10 cellular contexts compared by ENCODE assay signal in genomic region chr10:80163741-80164341, GRCh38. TPM values are rescaled to one million over a fixed set of nuclear protein-coding genes. Genes with fewer than 3 reads are reported as not detected.
DNase-seq lines count a peak whose midpoint lies in the region; ATAC-seq and TF ChIP-seq lines count a peak whose summit lies in the region.
"Had no signal": no experiment of that assay in that cellular context is flagged by ENCODE, and none has a peak within 500 bp of the region (broad histone marks: within the 10 kb centered on the region; RNA-seq: fewer than 3 reads in every experiment).

No MANE protein-coding gene starts in this region.

- H3K27ac Mint-ChIP-seq in stimulated activated memory B cell treated with anti-CD40 and anti-IgM and Interleukin-4, amounts not matched to agents 10 μg/mL and 1 μg/mL and 100 μg/mL, for 72 hours, result peak overlapping the region; percentile 63

- peak; percentile 52 for ATAC-seq in RWPE2 (ENCODE audit: low read depth)
- ATAC-seq in stimulated activated memory B cell treated with anti-CD40 and anti-IgM and Interleukin-4, amounts not matched to agents 10 μg/mL and 1 μg/mL and 100 μg/mL, for 72 hours, result no peak
- no peak for ATAC-seq in GM21737 (IDR thresholded peaks at IDR 0.05; ENCODE audit: unreplicated experiment)

- peak overlapping the region; percentile 51 for H3K27ac ChIP-seq in RWPE2 (ENCODE audit: poor library complexity, severe bottlenecking)

- H3K36me3 ChIP-seq in RWPE2 (ENCODE audit: low read depth), result peaks cover 48% of the 10 kb centered on the region

- DNase-seq in GM03348 (ENCODE audit: low spot score) (peak; percentile 64), RWPE2 (ENCODE audit: low spot score) (no peak), fibroblast of villous mesenchyme (ENCODE audit: low read depth) (peak; percentile 97), NCI-H2107 (lab: John Stamatoyannopoulos, UW) (no peak), GM13977 (ENCODE audit: low spot score) (no peak), middle frontal gyrus (ENCODE audit: extremely low spot score, low spot score) (no peak)
- DNase-seq: stimulated activated CD4-positive, alpha-beta T cell treated with anti-CD3 and anti-CD28 coated beads, Interleukin-2, amount 100 ng/mL, for 48 hours had no signal

- H3K27me3 Mint-ChIP-seq in stimulated activated memory B cell treated with anti-CD40 and anti-IgM and Interleukin-4, amounts not matched to agents 10 μg/mL and 1 μg/mL and 100 μg/mL, for 72 hours, result no peaks in the 10 kb centered on the region

- in situ Hi-C loops in GM13977 (cut with MboI; ENCODE audit: low pct_unique_long_range_greater_than_20kb, low sequenced_read_pairs, unreplicated experiment), result no loop called here

- H3K4me3 ChIP-seq in RWPE2 (ENCODE audit: severe bottlenecking) (no peak overlapping the region), fibroblast of villous mesenchyme (ENCODE audit: low read depth, low read length) (no peak overlapping the region)

- H3K9me3 ChIP-seq in RWPE2 (ENCODE audit: severe bottlenecking), result no peaks in the 10 kb centered on the region

- H3K4me1 ChIP-seq in RWPE2 (ENCODE audit: insufficient read depth, poor library complexity, severe bottlenecking), result peaks cover 36% of the 10 kb centered on the region

- no peaks in the 10 kb centered on the region for H3K9me3 Mint-ChIP-seq in stimulated activated memory B cell treated with anti-CD40 and anti-IgM and Interleukin-4, amounts not matched to agents 10 μg/mL and 1 μg/mL and 100 μg/mL, for 72 hours

- no peak for TF ChIP-seq CTCF in RWPE2 (IDR thresholded peaks at IDR 0.05; ENCODE audit: poor library complexity, severe bottlenecking)
- TF ChIP-seq CTCF in fibroblast of villous mesenchyme (IDR thresholded peaks at IDR 0.05; ENCODE audit: insufficient read depth, low read depth, low read length), result no peak
- TF ChIP-seq CTCF in GM13977 (IDR thresholded peaks at IDR 0.05; ENCODE audit: extremely low read depth, insufficient read depth, missing control alignments), result no peak

- H3K4me3 Mint-ChIP-seq in stimulated activated memory B cell treated with anti-CD40 and anti-IgM and Interleukin-4, amounts not matched to agents 10 μg/mL and 1 μg/mL and 100 μg/mL, for 72 hours, result no peak overlapping the region

- peaks cover 16% of the 10 kb centered on the region for H3K4me1 Mint-ChIP-seq in stimulated activated memory B cell treated with anti-CD40 and anti-IgM and Interleukin-4, amounts not matched to agents 10 μg/mL and 1 μg/mL and 100 μg/mL, for 72 hours

- peaks cover 69% of the 10 kb centered on the region for H3K36me3 Mint-ChIP-seq in stimulated activated memory B cell treated with anti-CD40 and anti-IgM and Interleukin-4, amounts not matched to agents 10 μg/mL and 1 μg/mL and 100 μg/mL, for 72 hours

- no peaks in the 10 kb centered on the region for H3K27me3 ChIP-seq in RWPE2 (ENCODE audit: insufficient read depth, poor library complexity, severe bottlenecking)

RNA-seq across cellular contexts. Expression of gene PLAC9, which starts 31.3 kb away (rescaled TPM):
- total RNA-seq in fibroblast of villous mesenchyme, result 0.43 and 0.64 TPM in 2 replicates
- total RNA-seq: activated CD8-positive, alpha-beta memory T cell treated with anti-CD3 and anti-CD28 coated beads for 36 hours had no signal

RNA-seq across cellular contexts. Expression of gene ANXA11, which starts 41.5 kb away (rescaled TPM):
- total RNA-seq in fibroblast of villous mesenchyme, result 79.9 and 85.0 TPM in 2 replicates

Comparison
In these comparisons a context has a peak if more than half of its experiments do, and no peak if none do; other contexts are left out.
1. DNase-seq: peak in GM03348 (single experiment) and fibroblast of villous mesenchyme (single experiment); none in RWPE2 (single experiment), NCI-H2107 (single experiment), GM13977 (single experiment) and middle frontal gyrus (single experiment).